ENCODE assay signal across 9 cellular contexts in genomic region chr19:13156968-13157882, GRCh38. TPM values are rescaled to one million over a fixed set of nuclear protein-coding genes. Genes with fewer than 3 reads are reported as not detected.
DNase-seq lines count a peak whose midpoint lies in the region; ATAC-seq and TF ChIP-seq lines count a peak whose summit lies in the region.
"Had no signal": no experiment of that assay in that cellular context is flagged by ENCODE, and none has a peak within 500 bp of the region (broad histone marks: within the 10 kb centered on the region; RNA-seq: fewer than 3 reads in every experiment).

No MANE protein-coding gene starts in this region.

- H3K9me3 ChIP-seq in OCI-LY7 (ENCODE audit: low read length) (no peaks in the 10 kb centered on the region), psoas muscle (no peaks in the 10 kb centered on the region)

- H3K9me2 ChIP-seq in OCI-LY7 (ENCODE audit: insufficient read depth, low read length): no peaks in the 10 kb centered on the region

- H3K27ac ChIP-seq in OCI-LY7 (ENCODE audit: low read depth, low read length, poor library complexity, severe bottlenecking): peak overlapping the region; percentile 100
- H3K27ac ChIP-seq in psoas muscle: peak overlapping the region; percentile 95

- no peak for DNase-seq in activated CD4-positive, CD25-positive, alpha-beta regulatory T cell (lab: John Stamatoyannopoulos, UW)
- DNase-seq in OCI-LY7 (ENCODE audit: low spot score) (peak; percentile 49), dermis blood vessel endothelial cell (peak; percentile 20), psoas muscle (no peak), NCI-H128 (lab: John Stamatoyannopoulos, UW; ENCODE audit: unreplicated experiment) (no peak)

- ATAC-seq in activated CD4-positive, CD25-positive, alpha-beta regulatory T cell treated with anti-CD3 and anti-CD28 coated beads, Interleukin-2, amount 50 U/mL, for 24 hours: peak; percentile 8 to 9
- ATAC-seq in psoas muscle (no peak), GM21717 (IDR thresholded peaks at IDR 0.05; ENCODE audit: unreplicated experiment) (no peak), HG02885 (IDR thresholded peaks at IDR 0.05; ENCODE audit: poor library complexity, unreplicated experiment) (no peak)
- ATAC-seq: sciatic nerve had no signal

- 77 to 79% (median 78%) methylated on average over 11 of the region's 11 CpGs for WGBS in psoas muscle, 3 donors

- TF ChIP-seq CTCF in OCI-LY7 (conservative IDR thresholded peaks at IDR 0.05; ENCODE audit: low read length) (no peak), psoas muscle (IDR thresholded peaks at IDR 0.05) (no peak)

- H3K4me1 ChIP-seq in OCI-LY7 (ENCODE audit: insufficient read depth, low read length, poor library complexity, severe bottlenecking) (peaks cover 68% of the 10 kb centered on the region), psoas muscle (peaks cover 8% of the 10 kb centered on the region)

- CTCF ChIA-PET in OCI-LY7 (lab: Charles Lee; ENCODE audit: unreplicated experiment): no interaction called here

- H3K4me2 ChIP-seq in OCI-LY7 (ENCODE audit: low read length): peak overlapping the region; percentile 96

- POLR2A ChIA-PET in OCI-LY7 (lab: Charles Lee): interaction anchor here (0.5 to 1.8 kb wide), 4 partner anchors 11 to 285 kb away, joined by 3 to 10 read pairs (median 3); no protein-coding TSS in a partner anchor

- H3K36me3 ChIP-seq in OCI-LY7 (ENCODE audit: insufficient read depth, low read length) (peaks cover 23% of the 10 kb centered on the region), psoas muscle (ENCODE audit: insufficient read depth in 1 of 2, low read depth in 1 of 2) (no peaks in the 10 kb centered on the region)

- H4K20me1 ChIP-seq in OCI-LY7 (ENCODE audit: insufficient read depth, low read length): 0 out of 2 replicates have a peak, but pooled peaks cover 5% of the 10 kb centered on the region

- no peaks in the 10 kb centered on the region for H3K27me3 ChIP-seq in psoas muscle (ENCODE audit: insufficient read depth in 3 of 3, low read length in 2 of 3)

- peak overlapping the region; percentile 26; the same call in 1 of the 2 replicates for H2AFZ ChIP-seq in OCI-LY7 (ENCODE audit: low read length)

- H3K4me3 ChIP-seq in OCI-LY7 (ENCODE audit: low read depth, low read length, poor library complexity, severe bottlenecking) (peak overlapping the region; percentile 97), psoas muscle (no peak overlapping the region)

- no TSS peak for BruUV-seq in OCI-LY7 (replicated peaks; lab: Mats Ljungman, UMichigan)

- intact Hi-C loops in OCI-LY7 (cut with micrococcal nuclease; ENCODE audit: unreplicated experiment): loop anchor here (1.0 to 2.0 kb wide), 2 partner anchors 10 to 52 kb away; no protein-coding TSS in a partner anchor
- intact Hi-C loops in psoas muscle (cut with DNase I): no loop called here

- H3K79me2 ChIP-seq in OCI-LY7 (ENCODE audit: insufficient read depth, low read depth, low read length): peaks cover 58% of the 10 kb centered on the region

RNA-seq across cellular contexts. Expression of gene IER2, which starts 7.0 kb away (rescaled TPM):
- total RNA-seq in OCI-LY7 (2014; rRNA removed; shearing (Covaris generic)): 61.6 and 64.3 TPM in 2 replicates
- 79.5 and 89.0 TPM in 2 replicates for total RNA-seq in OCI-LY7 (2022)
- total RNA-seq in dermis blood vessel endothelial cell: 25.5 and 30.8 TPM in 2 replicates
- 10 to 100 TPM; 16.8 to 31.2 (median 29.9) TPM for total RNA-seq in psoas muscle
- polyA plus RNA-seq in psoas muscle: 10 to 100 TPM; 12.9 to 62.7 (median 18.2) TPM

RNA-seq across cellular contexts. Expression of gene STX10, which starts 7.0 kb away (rescaled TPM):
- 67.8 and 91.7 TPM in 2 replicates for total RNA-seq in OCI-LY7 (2014; rRNA removed; shearing (Covaris generic))
- total RNA-seq in OCI-LY7 (2022): 41.6 and 45.4 TPM in 2 replicates
- total RNA-seq in dermis blood vessel endothelial cell: 69.9 and 84.6 TPM in 2 replicates
- total RNA-seq in psoas muscle: 10 to 100 TPM; 18.5 to 20.4 (median 19.3) TPM
- 10 to 100 TPM; 34.5 to 63.3 (median 43.6) TPM for polyA plus RNA-seq in psoas muscle

RNA-seq across cellular contexts. Expression of gene NACC1, which starts 39.2 kb away (rescaled TPM):
- total RNA-seq in OCI-LY7 (2014; rRNA removed; shearing (Covaris generic)): 46.5 and 56.3 TPM in 2 replicates
- total RNA-seq in OCI-LY7 (2022): 40.4 and 52.9 TPM in 2 replicates
- 35.9 and 136 TPM in 2 replicates for total RNA-seq in dermis blood vessel endothelial cell
- total RNA-seq in psoas muscle: 10 to 100 TPM; 32.1 to 48.9 (median 37.9) TPM
- 10 to 100 TPM; 11.9 to 63.4 (median 45.8) TPM for polyA plus RNA-seq in psoas muscle

RNA-seq across cellular contexts. Expression of gene TRMT1, which starts 40.7 kb away (rescaled TPM):
- total RNA-seq in OCI-LY7 (2014; rRNA removed; shearing (Covaris generic)): 39.2 and 56.8 TPM in 2 replicates
- total RNA-seq in OCI-LY7 (2022): 38.2 and 50.4 TPM in 2 replicates
- 44.7 and 47.0 TPM in 2 replicates for total RNA-seq in dermis blood vessel endothelial cell
- 10 to 100 TPM; 31.6 to 45.3 (median 35.1) TPM for total RNA-seq in psoas muscle
- polyA plus RNA-seq in psoas muscle: 10 to 100 TPM; 42.3 to 87.1 (median 45.4) TPM

RNA-seq across cellular contexts. Expression of gene LYL1, which starts 54.6 kb away (rescaled TPM):
- 66.8 and 75.5 TPM in 2 replicates for total RNA-seq in OCI-LY7 (2014; rRNA removed; shearing (Covaris generic))
- total RNA-seq in OCI-LY7 (2022): 70.4 and 72.5 TPM in 2 replicates
- total RNA-seq in dermis blood vessel endothelial cell: 51.8 and 55.0 TPM in 2 replicates
- total RNA-seq in psoas muscle: 1 to 10 TPM; 2.1 to 4.6 (median 3.2) TPM
- 1 to 10 TPM; 1.1 to 3.4 (median 1.1) TPM for polyA plus RNA-seq in psoas muscle

Comparison
In these comparisons a context has a peak if more than half of its experiments do, and no peak if none do; other contexts are left out.
1. ATAC-seq: peak in activated CD4-positive, CD25-positive, alpha-beta regulatory T cell treated with anti-CD3 and anti-CD28 coated beads, Interleukin-2, amount 50 U/mL, for 24 hours (2 of 2); none in psoas muscle (0 of 4), GM21717 (single experiment) and HG02885 (single experiment).
2. DNase-seq: peak in OCI-LY7 (single experiment) and dermis blood vessel endothelial cell (single experiment); none in activated CD4-positive, CD25-positive, alpha-beta regulatory T cell (0 of 4), psoas muscle (0 of 2) and NCI-H128 (single experiment).